28 cellular contexts compared by ENCODE assay signal in the genomic region with DNA sequence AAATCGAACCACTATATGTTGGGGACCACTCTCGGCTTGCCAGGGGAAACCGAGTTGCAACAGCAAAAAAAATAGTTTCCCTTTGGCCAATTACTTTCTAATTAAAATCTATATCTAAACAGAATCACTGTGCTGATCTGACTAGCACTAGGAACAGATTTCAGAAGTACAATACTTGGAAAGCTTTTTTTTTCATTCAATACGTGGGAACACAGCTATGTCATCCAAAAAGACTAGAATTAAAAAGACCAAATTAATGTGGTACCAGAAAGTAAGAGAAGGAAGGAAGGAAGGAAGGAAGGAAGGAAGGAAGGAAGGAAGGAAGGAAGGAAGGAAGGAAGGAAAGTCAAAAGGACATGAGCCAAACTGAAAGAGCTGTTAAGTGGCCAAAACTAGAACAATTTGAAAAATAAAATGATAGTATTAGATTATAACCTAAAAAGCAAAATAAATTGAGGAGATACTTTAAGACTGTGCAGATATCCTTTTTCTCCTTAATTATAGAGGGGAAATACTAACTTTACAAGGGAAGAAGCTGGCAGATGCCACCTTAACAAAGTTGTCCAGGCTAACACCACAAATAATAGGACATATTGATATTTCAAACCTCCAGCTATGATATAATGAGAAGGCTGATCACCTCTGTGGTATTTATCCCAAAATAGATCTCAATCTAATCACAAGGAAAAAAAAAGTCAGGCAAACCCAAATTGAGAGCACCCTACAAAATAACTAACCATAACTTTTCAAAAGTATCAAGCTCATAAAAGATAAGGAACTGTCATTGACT.
"Had no signal": no experiment of that assay in that cellular context is flagged by ENCODE, and none has a peak within 500 bp of the region (broad histone marks: within the 10 kb centered on the region; RNA-seq: fewer than 3 reads in every experiment).

No MANE protein-coding gene starts in this region.

- DNase-seq: activated B cell treated with CpG ODN at 0.5 μM for 24 hours; activated CD4-positive, alpha-beta T cell treated with anti-CD3 and anti-CD28 coated beads for 48 hours; activated CD4-positive, alpha-beta T cell treated with anti-CD3 and anti-CD28 coated beads, Interleukin-2, amount 50 U/mL, for 1 hour; activated CD4-positive, alpha-beta T cell treated with anti-CD3 and anti-CD28 coated beads, Interleukin-2, amount 50 U/mL, for 48 hours; activated CD8-positive, alpha-beta memory T cell treated with anti-CD3 and anti-CD28 coated beads for 24 hours; activated CD8-positive, alpha-beta T cell treated with anti-CD3 and anti-CD28 coated beads for 36 hours; activated effector memory CD4-positive, alpha-beta T cell treated with Interleukin-2 at 50 U/mL for 16 hours; activated naive CD4-positive, alpha-beta T cell treated with anti-CD3 and anti-CD28 coated beads for 36 hours; activated naive CD8-positive, alpha-beta T cell treated with anti-CD3 and anti-CD28 coated beads for 36 hours; activated naive CD8-positive, alpha-beta T cell treated with anti-CD3 and anti-CD28 coated beads, Interleukin-2, amount 50 U/mL, for 24 hours; activated T-cell treated with anti-CD3 and anti-CD28 coated beads, Interleukin-2, amount 50 U/mL, for 4 hours; adrenal gland; amygdala; aorta; body of pancreas; caudate nucleus; cortex of kidney; dermis blood vessel endothelial cell; effector CD4-positive, alpha-beta T cell; effector memory CD8-positive, alpha-beta T cell; erythroblast; head of caudate nucleus; T-helper 2 cell had no signal

- H3K4me3 ChIP-seq: adrenal gland, body of pancreas, esophagus muscularis mucosa had no signal

- H3K4me1 ChIP-seq: body of pancreas, esophagus muscularis mucosa had no signal

- H3K36me3 ChIP-seq: adrenal gland, esophagus muscularis mucosa had no signal

- H3K4me3 Mint-ChIP-seq: activated B cell treated with CpG ODN at 0.5 μM for 24 hours; activated CD8-positive, alpha-beta T cell treated with anti-CD3 and anti-CD28 coated beads for 36 hours; activated naive CD4-positive, alpha-beta T cell treated with anti-CD3 and anti-CD28 coated beads for 36 hours; activated naive CD4-positive, alpha-beta T cell treated with anti-CD3 and anti-CD28 coated beads, Interleukin-2, amount 50 U/mL, for 24 hours; activated naive CD8-positive, alpha-beta T cell treated with anti-CD3 and anti-CD28 coated beads for 36 hours; activated naive CD8-positive, alpha-beta T cell treated with anti-CD3 and anti-CD28 coated beads, Interleukin-2, amount 50 U/mL, for 24 hours; activated T-cell treated with anti-CD3 and anti-CD28 coated beads, Interleukin-2, amount 50 U/mL, for 4 hours; activated T-helper 17 cell treated with anti-CD3 and anti-CD28 coated beads, Interleukin-2, amount 50 U/mL, for 72 hours; effector memory CD8-positive, alpha-beta T cell had no signal

- H3K27me3 ChIP-seq: adrenal gland, body of pancreas, esophagus muscularis mucosa had no signal

- H3K27ac Mint-ChIP-seq: activated B cell treated with CpG ODN at 0.5 μM for 24 hours; activated CD8-positive, alpha-beta T cell treated with anti-CD3 and anti-CD28 coated beads for 36 hours; activated naive CD4-positive, alpha-beta T cell treated with anti-CD3 and anti-CD28 coated beads for 36 hours; activated naive CD4-positive, alpha-beta T cell treated with anti-CD3 and anti-CD28 coated beads, Interleukin-2, amount 50 U/mL, for 24 hours; activated naive CD8-positive, alpha-beta T cell treated with anti-CD3 and anti-CD28 coated beads for 36 hours; activated naive CD8-positive, alpha-beta T cell treated with anti-CD3 and anti-CD28 coated beads, Interleukin-2, amount 50 U/mL, for 24 hours; activated T-helper 17 cell treated with anti-CD3 and anti-CD28 coated beads, Interleukin-2, amount 50 U/mL, for 72 hours; effector memory CD8-positive, alpha-beta T cell had no signal

- H3K4me1 Mint-ChIP-seq: activated B cell treated with CpG ODN at 0.5 μM for 24 hours; activated naive CD4-positive, alpha-beta T cell treated with anti-CD3 and anti-CD28 coated beads, Interleukin-2, amount 50 U/mL, for 24 hours; activated naive CD8-positive, alpha-beta T cell treated with anti-CD3 and anti-CD28 coated beads for 36 hours; activated naive CD8-positive, alpha-beta T cell treated with anti-CD3 and anti-CD28 coated beads, Interleukin-2, amount 50 U/mL, for 24 hours; activated T-helper 17 cell treated with anti-CD3 and anti-CD28 coated beads, Interleukin-2, amount 50 U/mL, for 72 hours had no signal

- H3K9me3 ChIP-seq: adrenal gland, body of pancreas, esophagus muscularis mucosa had no signal

- H3K27ac ChIP-seq: adrenal gland, body of pancreas, esophagus muscularis mucosa, VCaP had no signal

- H3K36me3 Mint-ChIP-seq: activated naive CD4-positive, alpha-beta T cell treated with anti-CD3 and anti-CD28 coated beads, Interleukin-2, amount 50 U/mL, for 24 hours had no signal

- H3K9me3 Mint-ChIP-seq: activated B cell treated with CpG ODN at 0.5 μM for 24 hours; activated CD8-positive, alpha-beta T cell treated with anti-CD3 and anti-CD28 coated beads for 36 hours; activated naive CD4-positive, alpha-beta T cell treated with anti-CD3 and anti-CD28 coated beads for 36 hours; activated naive CD4-positive, alpha-beta T cell treated with anti-CD3 and anti-CD28 coated beads, Interleukin-2, amount 50 U/mL, for 24 hours; activated naive CD8-positive, alpha-beta T cell treated with anti-CD3 and anti-CD28 coated beads for 36 hours; activated naive CD8-positive, alpha-beta T cell treated with anti-CD3 and anti-CD28 coated beads, Interleukin-2, amount 50 U/mL, for 24 hours; activated T-cell treated with anti-CD3 and anti-CD28 coated beads, Interleukin-2, amount 50 U/mL, for 4 hours; activated T-helper 17 cell treated with anti-CD3 and anti-CD28 coated beads, Interleukin-2, amount 50 U/mL, for 72 hours; effector memory CD8-positive, alpha-beta T cell had no signal

- ATAC-seq: activated CD4-positive, CD25-positive, alpha-beta regulatory T cell treated with anti-CD3 and anti-CD28 coated beads, Interleukin-2, amount 50 U/mL, for 24 hours; activated CD8-positive, alpha-beta T cell treated with anti-CD3 and anti-CD28 coated beads for 36 hours; activated naive CD8-positive, alpha-beta T cell treated with anti-CD3 and anti-CD28 coated beads, Interleukin-2, amount 50 U/mL, for 24 hours; activated T-cell treated with anti-CD3 and anti-CD28 coated beads, Interleukin-2, amount 50 U/mL, for 4 hours; activated T-helper 17 cell treated with anti-CD3 and anti-CD28 coated beads, Interleukin-2, amount 50 U/mL, for 72 hours; body of pancreas; effector memory CD8-positive, alpha-beta T cell had no signal

- H3K27me3 Mint-ChIP-seq: activated B cell treated with CpG ODN at 0.5 μM for 24 hours; activated CD8-positive, alpha-beta T cell treated with anti-CD3 and anti-CD28 coated beads for 36 hours; activated naive CD4-positive, alpha-beta T cell treated with anti-CD3 and anti-CD28 coated beads, Interleukin-2, amount 50 U/mL, for 24 hours; activated naive CD8-positive, alpha-beta T cell treated with anti-CD3 and anti-CD28 coated beads, Interleukin-2, amount 50 U/mL, for 24 hours; activated T-helper 17 cell treated with anti-CD3 and anti-CD28 coated beads, Interleukin-2, amount 50 U/mL, for 72 hours; effector memory CD8-positive, alpha-beta T cell had no signal
